Comparison of ENCODE assay signal across 9 cellular contexts in the genomic region with DNA sequence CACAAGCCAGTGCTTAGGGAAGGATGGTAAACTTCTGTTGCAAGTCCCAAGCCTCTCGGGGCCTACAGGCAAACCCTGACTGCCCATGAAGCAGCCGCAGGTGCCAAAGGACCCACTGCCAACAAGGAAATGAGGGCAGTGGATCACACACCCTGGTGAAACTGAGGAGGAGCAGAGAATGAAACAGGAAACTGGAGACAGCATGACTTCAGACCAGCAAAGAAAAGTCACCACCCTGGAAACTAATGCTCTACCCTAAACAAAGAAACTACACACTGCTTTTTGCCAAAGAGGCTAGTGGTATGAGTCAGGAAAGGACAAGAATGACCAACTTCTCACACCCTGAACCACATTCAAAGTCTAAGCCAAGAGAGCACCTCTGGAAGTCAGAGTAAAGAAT.
A peak's percentile ranks its signal among the peaks of the same experiment; 100 is the strongest.
DNase-seq lines count a peak whose midpoint lies in the region; ATAC-seq and TF ChIP-seq lines count a peak whose summit lies in the region.
"Had no signal": no experiment of that assay in that cellular context is flagged by ENCODE, and none has a peak within 500 bp of the region (broad histone marks: within the 10 kb centered on the region; RNA-seq: fewer than 3 reads in every experiment).

No MANE protein-coding gene starts in this region.

- no peak for TF ChIP-seq POLR2A in breast epithelium (IDR thresholded peaks at IDR 0.05)

- intact Hi-C loops in breast epithelium (cut with DNase I; ENCODE audit: low total_unique reads), result no loop called here

- no peak overlapping the region for H3K9ac ChIP-seq in mucosa of rectum (ENCODE audit: low read depth in 1 of 2, low read length in 2 of 2)

- H3K36me3 ChIP-seq in GM06990 (ENCODE audit: control insufficient read depth, insufficient read depth, low read length) (no peaks in the 10 kb centered on the region), breast epithelium (no peaks in the 10 kb centered on the region), mucosa of rectum (ENCODE audit: control insufficient read depth in 2 of 2, insufficient read depth in 2 of 2, low read length in 2 of 2) (no peaks in the 10 kb centered on the region)

- no peaks in the 10 kb centered on the region for H3K27me3 ChIP-seq in GM06990 (replicated peaks; ENCODE audit: control insufficient read depth, insufficient read depth, low read length)
- H3K27me3 ChIP-seq in breast epithelium, result no peaks in the 10 kb centered on the region
- no peaks in the 10 kb centered on the region for H3K27me3 ChIP-seq in mucosa of rectum (ENCODE audit: control insufficient read depth in 2 of 2, insufficient read depth in 2 of 2, low read length in 2 of 2)

- DNase-seq in GM06990 (ENCODE audit: extremely low read depth, insufficient read length) (peak; percentile 46), breast epithelium (ENCODE audit: low spot score in 2 of 2) (peak; percentile 55 to 90), medulla oblongata (ENCODE audit: extremely low spot score) (no peak), NOMO-1 treated with dmso at 0.1 percent for 144 hours (lab: John Stamatoyannopoulos, UW; ENCODE audit: unreplicated experiment) (no peak)
- DNase-seq: T-helper 9 cell had no signal

- TF ChIP-seq CTCF in GM06990 (IDR thresholded peaks at IDR 0.05; ENCODE audit: insufficient read depth, low read length, poor library complexity, severe bottlenecking) (no peak), breast epithelium (IDR thresholded peaks at IDR 0.05) (no peak)

- peak overlapping the region; percentile 68 to 86 for H3K27ac ChIP-seq in breast epithelium
- H3K27ac ChIP-seq in mucosa of rectum (ENCODE audit: low read depth in 2 of 2, low read length in 2 of 2), result peak overlapping the region; percentile 69 to 73

- H3K4me1 ChIP-seq in breast epithelium, result no peaks in the 10 kb centered on the region
- peaks cover 14 to 34% of the 10 kb centered on the region in 2 donors for H3K4me1 ChIP-seq in mucosa of rectum (ENCODE audit: control insufficient read depth in 2 of 2, insufficient read depth in 2 of 2, low read length in 2 of 2)

- no peak overlapping the region for H3K4me3 ChIP-seq in GM06990 (replicated peaks; ENCODE audit: low read depth, low read length)
- H3K4me3 ChIP-seq in breast epithelium, result no peak overlapping the region
- H3K4me3 ChIP-seq in mucosa of rectum (ENCODE audit: low read length in 2 of 2), result no peak overlapping the region

- ATAC-seq in HG03280 (IDR thresholded peaks at IDR 0.05; ENCODE audit: unreplicated experiment) (peak; percentile 44), GM18909 (IDR thresholded peaks at IDR 0.05; ENCODE audit: poor library complexity, unreplicated experiment) (no peak), GM21737 (IDR thresholded peaks at IDR 0.05; ENCODE audit: unreplicated experiment) (no peak)

- H3K9me3 ChIP-seq in breast epithelium, result no peaks in the 10 kb centered on the region
- no peaks in the 10 kb centered on the region for H3K9me3 ChIP-seq in mucosa of rectum (ENCODE audit: control insufficient read depth in 2 of 2, low read length in 2 of 2)

Comparison
In these comparisons a context has a peak if more than half of its experiments do, and no peak if none do; other contexts are left out.
1. DNase-seq: peak in GM06990 (single experiment) and breast epithelium (2 of 2); none in medulla oblongata (single experiment) and NOMO-1 treated with dmso at 0.1 percent for 144 hours (single experiment).